ENCODE assay signal across 8 cellular contexts in genomic region chr3:127574880-127575878, GRCh38. TPM values are rescaled to one million over a fixed set of nuclear protein-coding genes. Genes with fewer than 3 reads are reported as not detected.
DNase-seq lines count a peak whose midpoint lies in the region; ATAC-seq and TF ChIP-seq lines count a peak whose summit lies in the region.

No MANE protein-coding gene starts in this region.

- H3K27me3 Mint-ChIP-seq in Calu3 (ENCODE audit: unreplicated experiment), result no peaks in the 10 kb centered on the region
- no peaks in the 10 kb centered on the region for H3K27me3 Mint-ChIP-seq in effector memory CD8-positive, alpha-beta T cell
- H3K27me3 Mint-ChIP-seq in mesothelial cell of epicardium (ENCODE audit: low read depth), result no peaks in the 10 kb centered on the region

- H3K4me1 Mint-ChIP-seq in Calu3 (ENCODE audit: low read depth, unreplicated experiment) (peaks cover 19% of the 10 kb centered on the region), mesothelial cell of epicardium (peaks cover 5% of the 10 kb centered on the region)
- H3K4me1 Mint-ChIP-seq in effector memory CD8-positive, alpha-beta T cell (ENCODE audit: low read depth in 2 of 2), result peaks cover 19 to 24% of the 10 kb centered on the region in 2 donors

- intact Hi-C loops in Calu3 (cut with micrococcal nuclease; ENCODE audit: unreplicated experiment), result loop anchor here (1.0 to 5.0 kb wide), 3 partner anchors 117 to 396 kb away; no protein-coding TSS in a partner anchor

- H3K4me3 Mint-ChIP-seq in Calu3 (ENCODE audit: low read depth, unreplicated experiment) (no peak overlapping the region), mesothelial cell of epicardium (no peak overlapping the region)
- H3K4me3 Mint-ChIP-seq in effector memory CD8-positive, alpha-beta T cell, result peak overlapping the region; percentile 9 to 51

- BruUV-seq in Calu3 (replicated peaks; lab: Mats Ljungman, UMichigan), result no TSS peak

- H3K27ac Mint-ChIP-seq in Calu3 (ENCODE audit: unreplicated experiment), result no peak overlapping the region
- H3K27ac Mint-ChIP-seq in effector memory CD8-positive, alpha-beta T cell, result peak overlapping the region; percentile 7 to 79
- peak overlapping the region; percentile 50 for H3K27ac Mint-ChIP-seq in mesothelial cell of epicardium

- peak; percentile 100 for TF ChIP-seq CTCF in Calu3 (IDR thresholded peaks at IDR 0.05; ENCODE audit: unreplicated experiment)
- peak; percentile 97 for TF ChIP-seq CTCF in mesothelial cell of epicardium (IDR thresholded peaks at IDR 0.05; ENCODE audit: unreplicated experiment)

- CTCF ChIA-PET in Calu3 (lab: Charles Lee), result interaction anchor here (0.6 to 2.0 kb wide), 28 partner anchors 9 to 1545 kb away, joined by 3 to 18 read pairs (median 4); partner anchors contain the start of genes MCM2, RUVBL1 and TPRA1

- H3K36me3 Mint-ChIP-seq in Calu3 (ENCODE audit: insufficient read depth, unreplicated experiment) (peaks cover 44% of the 10 kb centered on the region), mesothelial cell of epicardium (peaks cover 21% of the 10 kb centered on the region)
- H3K36me3 Mint-ChIP-seq in effector memory CD8-positive, alpha-beta T cell (ENCODE audit: insufficient read depth), result peaks cover 14% of the 10 kb centered on the region

- peak; percentile 62 for ATAC-seq in GM21515 (IDR thresholded peaks at IDR 0.05; ENCODE audit: unreplicated experiment)
- peak; percentile 98 for ATAC-seq in effector memory CD8-positive, alpha-beta T cell (replicated peaks)

- DNase-seq in Calu3, result peak; percentile 93
- DNase-seq in HuH-7 (ENCODE audit: low spot score), result peak; percentile 99
- DNase-seq in NOMO-1 treated with dmso at 0.1 percent for 144 hours (lab: John Stamatoyannopoulos, UW; ENCODE audit: unreplicated experiment), result peak; percentile 86
- peak; percentile 66 to 82 (median 71) for DNase-seq in activated CD8-positive, alpha-beta memory T cell treated with anti-CD3 and anti-CD28 coated beads for 48 hours (ENCODE audit: low read depth in 2 of 3, low spot score in 2 of 3)
- DNase-seq in effector memory CD8-positive, alpha-beta T cell, result peak; percentile 69 to 81 (median 81)
- peak; percentile 63 to 86 for DNase-seq in mesothelial cell of epicardium (ENCODE audit: low spot score in 2 of 2, unreplicated experiment in 2 of 2)
- peak; percentile 69 to 74 for DNase-seq in stimulated activated CD8-positive, alpha-beta memory T cell treated with anti-CD3 and anti-CD28 coated beads, Interleukin-2, amount 100 ng/mL, for 48 hours (ENCODE audit: low read depth in 2 of 2)

- no peaks in the 10 kb centered on the region for H3K9me3 Mint-ChIP-seq in Calu3 (ENCODE audit: low read depth, unreplicated experiment)
- no peaks in the 10 kb centered on the region for H3K9me3 Mint-ChIP-seq in effector memory CD8-positive, alpha-beta T cell
- peaks cover 2% of the 10 kb centered on the region for H3K9me3 Mint-ChIP-seq in mesothelial cell of epicardium

RNA-seq across cellular contexts. Expression of gene TPRA1, which starts 15.4 kb away (rescaled TPM):
- 62.4 and 66.4 TPM in 2 replicates for total RNA-seq in Calu3 (2022)
- 37.2 to 39.0 TPM (median 37.2 TPM) in 3 replicates for total RNA-seq in mesothelial cell of epicardium

RNA-seq across cellular contexts. Expression of gene MCM2, which starts 23.0 kb away (rescaled TPM):
- total RNA-seq in Calu3 (2022), result 120 and 121 TPM in 2 replicates
- 55.2 to 59.1 TPM (median 58.7 TPM) in 3 replicates for total RNA-seq in mesothelial cell of epicardium

RNA-seq across cellular contexts. Expression of gene PODXL2, which starts 53.8 kb away (rescaled TPM):
- 36.1 and 43.6 TPM in 2 replicates for total RNA-seq in Calu3 (2022)
- 25.5 to 29.7 TPM (median 27.1 TPM) in 3 replicates for total RNA-seq in mesothelial cell of epicardium

Comparison
In these comparisons a context has a peak if more than half of its experiments do, and no peak if none do; other contexts are left out.
1. Peak in every context shown above with its lines: DNase-seq and ATAC-seq.
2. H3K4me3 Mint-ChIP-seq: peak in effector memory CD8-positive, alpha-beta T cell (2 of 2); none in Calu3 (single experiment) and mesothelial cell of epicardium (single experiment).